Comparison of ENCODE assay signal across 9 cellular contexts in the genomic region with DNA sequence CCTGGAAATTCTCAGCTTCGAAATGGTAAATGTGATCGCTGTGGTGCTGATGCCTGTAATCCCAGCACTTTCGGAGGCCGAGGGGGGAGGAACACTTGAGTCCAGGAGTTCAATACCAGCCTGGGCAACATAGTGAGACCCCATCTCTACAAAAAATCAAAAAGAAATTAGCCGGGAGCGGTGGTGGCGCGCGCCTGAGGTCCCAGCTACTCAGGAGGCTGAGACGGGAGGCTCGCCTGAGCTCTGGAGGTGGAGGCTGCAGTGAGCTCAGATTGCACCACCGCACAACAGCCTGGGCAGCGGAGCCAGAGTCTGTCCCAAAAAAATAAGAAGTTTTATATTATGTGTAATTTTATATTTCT. TPM values are rescaled to one million over a fixed set of nuclear protein-coding genes. Genes with fewer than 3 reads are reported as not detected.
DNase-seq lines count a peak whose midpoint lies in the region; ATAC-seq and TF ChIP-seq lines count a peak whose summit lies in the region.
"Had no signal": no experiment of that assay in that cellular context is flagged by ENCODE, and none has a peak within 500 bp of the region (broad histone marks: within the 10 kb centered on the region; RNA-seq: fewer than 3 reads in every experiment).

No MANE protein-coding gene starts in this region.

- H3K27me3 Mint-ChIP-seq in CD14-positive monocyte (ENCODE audit: low read depth in 3 of 3), result peaks cover 0 to 2% (median 0%) of the 10 kb centered on the region in 3 donors
- H3K27me3 Mint-ChIP-seq in effector memory CD8-positive, alpha-beta T cell, result no peaks in the 10 kb centered on the region
- peaks cover 4% of the 10 kb centered on the region for H3K27me3 Mint-ChIP-seq in neural progenitor cell (ENCODE audit: insufficient read depth, low read depth)

- intact Hi-C loops in CD14-positive monocyte (cut with micrococcal nuclease), result no loop called here

- no peak for TF ChIP-seq CTCF in CD14-positive monocyte (IDR thresholded peaks at IDR 0.05)
- TF ChIP-seq CTCF in MM.1S (IDR thresholded peaks at IDR 0.05; ENCODE audit: low read length), result no peak
- no peak for TF ChIP-seq CTCF in neural progenitor cell (IDR thresholded peaks at IDR 0.05)

- H3K9ac ChIP-seq in MM.1S (ENCODE audit: low read length), result peak overlapping the region; percentile 91
- H3K9ac ChIP-seq in neural progenitor cell, result peak overlapping the region; percentile 96

- H3K36me3 ChIP-seq in MM.1S (replicated peaks; ENCODE audit: insufficient read depth, low read length) (peaks cover 4% of the 10 kb centered on the region; the same call in 1 of the 2 replicates), neural progenitor cell (peaks cover 10% of the 10 kb centered on the region)

- no peaks in the 10 kb centered on the region for H3K9me3 ChIP-seq in MM.1S (replicated peaks; ENCODE audit: insufficient read depth, low read length)
- H3K9me3 ChIP-seq in neural progenitor cell (ENCODE audit: low read depth), result no peaks in the 10 kb centered on the region

- peaks cover 10 to 23% (median 16%) of the 10 kb centered on the region in 7 donors for H3K9me3 Mint-ChIP-seq in CD14-positive monocyte
- no peaks in the 10 kb centered on the region for H3K9me3 Mint-ChIP-seq in effector memory CD8-positive, alpha-beta T cell
- H3K9me3 Mint-ChIP-seq in neural progenitor cell, result peaks cover 3% of the 10 kb centered on the region

- H3K4me1 Mint-ChIP-seq in CD14-positive monocyte (peaks cover 21% of the 10 kb centered on the region), neural progenitor cell (peaks cover 25% of the 10 kb centered on the region)
- H3K4me1 Mint-ChIP-seq in effector memory CD8-positive, alpha-beta T cell (ENCODE audit: low read depth in 2 of 2), result peaks cover 15 to 18% of the 10 kb centered on the region in 2 donors

- H3K27ac ChIP-seq in MM.1S (ENCODE audit: low read length) (no peak overlapping the region; the same call in 1 of the 2 replicates), neural progenitor cell (no peak overlapping the region)

- H2AFZ ChIP-seq in MM.1S (ENCODE audit: low read length) (no peak overlapping the region), neural progenitor cell (replicated peaks) (no peak overlapping the region)

- H3K4me1 ChIP-seq in MM.1S (ENCODE audit: low read length), result 0 out of 2 replicates have a peak, but pooled peaks cover 5% of the 10 kb centered on the region
- peaks cover 30% of the 10 kb centered on the region for H3K4me1 ChIP-seq in neural progenitor cell

- H3K27me3 ChIP-seq in MM.1S (replicated peaks; ENCODE audit: insufficient read depth, low read length) (no peaks in the 10 kb centered on the region), neural progenitor cell (no peaks in the 10 kb centered on the region)

- H3K4me3 ChIP-seq in MM.1S (ENCODE audit: low read length), result peak overlapping the region; percentile 98
- H3K4me3 ChIP-seq in neural progenitor cell, result peak overlapping the region; percentile 96

- H3K9me2 ChIP-seq in MM.1S (replicated peaks; ENCODE audit: insufficient read depth, low read length), result no peaks in the 10 kb centered on the region

- H3K79me2 ChIP-seq in MM.1S (ENCODE audit: low read length) (peaks cover 57% of the 10 kb centered on the region), neural progenitor cell (ENCODE audit: low read depth) (peaks cover 66% of the 10 kb centered on the region)

- H4K20me1 ChIP-seq in MM.1S (ENCODE audit: insufficient read depth, low read length) (no peaks in the 10 kb centered on the region), neural progenitor cell (ENCODE audit: low read depth) (peaks cover 41% of the 10 kb centered on the region)

- H3K36me3 Mint-ChIP-seq in CD14-positive monocyte (peaks cover 25 to 38% of the 10 kb centered on the region in 2 donors), neural progenitor cell (peaks cover 26% of the 10 kb centered on the region)
- H3K36me3 Mint-ChIP-seq in effector memory CD8-positive, alpha-beta T cell (ENCODE audit: insufficient read depth), result peaks cover 46% of the 10 kb centered on the region

- H3K4me2 ChIP-seq in MM.1S (ENCODE audit: low read depth, low read length), result peak overlapping the region; percentile 90
- H3K4me2 ChIP-seq in neural progenitor cell, result peak overlapping the region; percentile 85

- DNase-seq in CD14-positive monocyte (ENCODE audit: low spot score) (no peak), MM.1S (no peak), neural progenitor cell (ENCODE audit: low spot score) (no peak), SHP77 (lab: John Stamatoyannopoulos, UW) (no peak), ecto neural progenitor cell (ENCODE audit: low spot score) (no peak), SKM-1 (lab: John Stamatoyannopoulos, UW; ENCODE audit: unreplicated experiment) (no peak)
- DNase-seq in effector memory CD8-positive, alpha-beta T cell, result no peak
- DNase-seq: activated CD8-positive, alpha-beta memory T cell treated with anti-CD3 and anti-CD28 coated beads for 24 hours had no signal

- peak overlapping the region; percentile 84 for H3K4me3 Mint-ChIP-seq in CD14-positive monocyte
- peak overlapping the region; percentile 88 to 90 for H3K4me3 Mint-ChIP-seq in effector memory CD8-positive, alpha-beta T cell
- H3K4me3 Mint-ChIP-seq in neural progenitor cell, result peak overlapping the region; percentile 95

- H3F3A ChIP-seq in MM.1S (ENCODE audit: insufficient read depth, low read length) (peaks cover 8% of the 10 kb centered on the region), neural progenitor cell (ENCODE audit: low read depth) (peaks cover 57% of the 10 kb centered on the region)

- ATAC-seq in effector memory CD8-positive, alpha-beta T cell (replicated peaks), result no peak
- no peak for ATAC-seq in GM18502 (IDR thresholded peaks at IDR 0.05; ENCODE audit: poor library complexity, unreplicated experiment)

- H3K27ac Mint-ChIP-seq in CD14-positive monocyte (peak overlapping the region; percentile 35 to 84 (median 80)), neural progenitor cell (no peak overlapping the region)
- H3K27ac Mint-ChIP-seq in effector memory CD8-positive, alpha-beta T cell, result peak overlapping the region; percentile 91 to 95

RNA-seq across cellular contexts. Expression of gene MRPL20, which starts 0.8 kb away (rescaled TPM):
- 100 to 1,000 TPM; 156 to 186 TPM for polyA plus RNA-seq in CD14-positive monocyte
- 89.0 and 96.1 TPM in 2 replicates for total RNA-seq in neural progenitor cell (ENCODE audit: low replicate concordance)

RNA-seq across cellular contexts. Expression of gene CCNL2, which starts 8.8 kb away (rescaled TPM):
- polyA plus RNA-seq in CD14-positive monocyte, result 10 to 100 TPM in 1 of 2 donors, 1 to 10 TPM in 1; 8.6 to 10.4 TPM
- total RNA-seq in neural progenitor cell (ENCODE audit: low replicate concordance), result 143 and 198 TPM in 2 replicates

RNA-seq across cellular contexts. Expression of gene ANKRD65, which starts 13.1 kb away (rescaled TPM):
- polyA plus RNA-seq in CD14-positive monocyte, result not detected
- 0.15 and 1.7 TPM in 2 replicates for total RNA-seq in neural progenitor cell (ENCODE audit: low replicate concordance)

RNA-seq across cellular contexts. Expression of gene VWA1, which starts 27.6 kb away (rescaled TPM):
- polyA plus RNA-seq in CD14-positive monocyte, result not detected
- total RNA-seq in neural progenitor cell (ENCODE audit: low replicate concordance), result 2.4 and 7.0 TPM in 2 replicates

RNA-seq across cellular contexts. Expression of gene AURKAIP1, which starts 32.9 kb away (rescaled TPM):
- 100 to 1,000 TPM; 134 to 160 TPM for polyA plus RNA-seq in CD14-positive monocyte
- 26.4 and 82.2 TPM in 2 replicates for total RNA-seq in neural progenitor cell (ENCODE audit: low replicate concordance)
